Comparison of ENCODE assay signal across 26 cellular contexts in genomic region chr3:19711160-19711782, GRCh38.
DNase-seq lines count a peak whose midpoint lies in the region; ATAC-seq and TF ChIP-seq lines count a peak whose summit lies in the region.
"Had no signal": no experiment of that assay in that cellular context is flagged by ENCODE, and none has a peak within 500 bp of the region (broad histone marks: within the 10 kb centered on the region; RNA-seq: fewer than 3 reads in every experiment).

No MANE protein-coding gene starts in this region.

- no peaks in the 10 kb centered on the region for H3F3A ChIP-seq in neural progenitor cell (ENCODE audit: low read depth)

- H3K36me3 Mint-ChIP-seq in neural progenitor cell (no peaks in the 10 kb centered on the region), T-helper 17 cell (ENCODE audit: low read depth) (no peaks in the 10 kb centered on the region)
- H3K36me3 Mint-ChIP-seq: activated CD4-positive, alpha-beta memory T cell treated with anti-CD3 and anti-CD28 coated beads for 36 hours; activated naive CD8-positive, alpha-beta T cell treated with anti-CD3 and anti-CD28 coated beads, Interleukin-2, amount 10 ng/mL, durations not matched to agents 7 days and 5 days; IgD-negative memory B cell had no signal

- no peak overlapping the region for H2AFZ ChIP-seq in neural progenitor cell (replicated peaks)
- H2AFZ ChIP-seq: parathyroid adenoma had no signal

- H3K36me3 ChIP-seq in H7 (replicated peaks; ENCODE audit: control insufficient read depth, insufficient read depth, low read length) (no peaks in the 10 kb centered on the region), neural progenitor cell (no peaks in the 10 kb centered on the region)
- H3K36me3 ChIP-seq: BLaER1 treated with 17β-estradiol and CSF1 and Interleukin-3, amounts not matched to agents 10 nM and 100 nM; gastroesophageal sphincter; right atrium auricular region; suprapubic skin had no signal

- H3K9ac ChIP-seq in neural progenitor cell = no peak overlapping the region
- H3K9ac ChIP-seq: BLaER1 treated with 17β-estradiol and CSF1 and Interleukin-3, amounts not matched to agents 10 nM and 100 nM; parathyroid adenoma had no signal

- H3K27me3 ChIP-seq in H7 (ENCODE audit: control insufficient read depth, insufficient read depth, low read length) (no peaks in the 10 kb centered on the region), neural progenitor cell (no peaks in the 10 kb centered on the region)
- H3K27me3 ChIP-seq: BLaER1 treated with 17β-estradiol and CSF1 and Interleukin-3, amounts not matched to agents 10 nM and 100 nM; gastroesophageal sphincter; right atrium auricular region; suprapubic skin had no signal

- no peak for TF ChIP-seq CTCF in neural progenitor cell (IDR thresholded peaks at IDR 0.05)

- H3K27me3 Mint-ChIP-seq in neural progenitor cell (ENCODE audit: insufficient read depth, low read depth) (no peaks in the 10 kb centered on the region), T-helper 17 cell (no peaks in the 10 kb centered on the region)
- H3K27me3 Mint-ChIP-seq: activated CD4-positive, alpha-beta memory T cell treated with anti-CD3 and anti-CD28 coated beads for 36 hours; central memory CD8-positive, alpha-beta T cell; IgD-negative memory B cell had no signal

- no peaks in the 10 kb centered on the region for H3K79me2 ChIP-seq in neural progenitor cell (ENCODE audit: low read depth)
- H3K79me2 ChIP-seq: parathyroid adenoma had no signal

- no peaks in the 10 kb centered on the region for H3K9me3 Mint-ChIP-seq in neural progenitor cell
- H3K9me3 Mint-ChIP-seq: activated CD4-positive, alpha-beta memory T cell treated with anti-CD3 and anti-CD28 coated beads for 36 hours; activated naive CD8-positive, alpha-beta T cell treated with anti-CD3 and anti-CD28 coated beads, Interleukin-2, amount 10 ng/mL, durations not matched to agents 7 days and 5 days; activated T-helper 2 cell treated with anti-CD3 and anti-CD28 coated beads, Interferon-gamma antibody, Interleukin-2, Interleukin-4, amounts not matched to agents 10 μg/mL and 5 μg/mL and 100 μg/mL, durations not matched to agents 14 hours and 24 hours and 36 hours; central memory CD8-positive, alpha-beta T cell; IgD-negative memory B cell; nephron progenitor cell had no signal

- H3K9me3 ChIP-seq in neural progenitor cell (ENCODE audit: low read depth) (no peaks in the 10 kb centered on the region), T-helper 17 cell (ENCODE audit: control insufficient read depth, low read length, poor library complexity, severe bottlenecking) (peaks cover 3% of the 10 kb centered on the region)
- H3K9me3 ChIP-seq: BLaER1 treated with 17β-estradiol and CSF1 and Interleukin-3, amounts not matched to agents 10 nM and 100 nM; gastroesophageal sphincter; mucosa of descending colon; right atrium auricular region; suprapubic skin had no signal

- peak; percentile 64 for ATAC-seq in GM18867 (IDR thresholded peaks at IDR 0.05; ENCODE audit: unreplicated experiment)
- peak; percentile 66 for ATAC-seq in HG03520 (IDR thresholded peaks at IDR 0.05; ENCODE audit: unreplicated experiment)
- ATAC-seq in T-helper 17 cell = no peak
- ATAC-seq: gastroesophageal sphincter, mucosa of descending colon, PC-3 had no signal

- H3K27ac ChIP-seq in neural progenitor cell = no peak overlapping the region
- H3K27ac ChIP-seq: BLaER1 treated with 17β-estradiol and CSF1 and Interleukin-3, amounts not matched to agents 10 nM and 100 nM; gastroesophageal sphincter; parathyroid adenoma; right atrium auricular region; suprapubic skin had no signal

- H3K4me3 ChIP-seq in H7 (ENCODE audit: insufficient read depth, low read depth, low read length) (no peak overlapping the region), neural progenitor cell (no peak overlapping the region)
- H3K4me3 ChIP-seq: BLaER1 treated with 17β-estradiol and CSF1 and Interleukin-3, amounts not matched to agents 10 nM and 100 nM; gastroesophageal sphincter; mucosa of descending colon; right atrium auricular region; suprapubic skin had no signal

- H3K4me1 ChIP-seq in neural progenitor cell = no peaks in the 10 kb centered on the region
- H3K4me1 ChIP-seq: BLaER1 treated with 17β-estradiol and CSF1 and Interleukin-3, amounts not matched to agents 10 nM and 100 nM; gastroesophageal sphincter; parathyroid adenoma; right atrium auricular region; suprapubic skin had no signal

- DNase-seq in H7 (peak; percentile 21), neural progenitor cell (ENCODE audit: low spot score) (peak; percentile 2), T-helper 17 cell (no peak), mesenteric fat pad (ENCODE audit: low spot score) (no peak), COR-L47 (lab: John Stamatoyannopoulos, UW) (no peak)
- DNase-seq: ACHN; activated CD4-positive, alpha-beta memory T cell treated with anti-CD3 and anti-CD28 coated beads for 36 hours; activated naive CD8-positive, alpha-beta T cell treated with anti-CD3 and anti-CD28 coated beads, Interleukin-2, amount 10 ng/mL, durations not matched to agents 7 days and 5 days; dermis blood vessel endothelial cell; DMS79 treated with DMSO at 0.1 percent for 48 hours; mucosa of descending colon; NCI-H1092; NCI-H2029; nephron progenitor cell; PC-3; Right ventricle myocardium superior had no signal

- H3K4me1 Mint-ChIP-seq in neural progenitor cell (peaks cover 8% of the 10 kb centered on the region), T-helper 17 cell (no peaks in the 10 kb centered on the region)
- H3K4me1 Mint-ChIP-seq: activated naive CD8-positive, alpha-beta T cell treated with anti-CD3 and anti-CD28 coated beads, Interleukin-2, amount 10 ng/mL, durations not matched to agents 7 days and 5 days; central memory CD8-positive, alpha-beta T cell; nephron progenitor cell had no signal

- no peak overlapping the region for H3K4me2 ChIP-seq in neural progenitor cell
- H3K4me2 ChIP-seq: BLaER1 treated with 17β-estradiol and CSF1 and Interleukin-3, amounts not matched to agents 10 nM and 100 nM had no signal

- H3K27ac Mint-ChIP-seq in neural progenitor cell (no peak overlapping the region), T-helper 17 cell (no peak overlapping the region)
- H3K27ac Mint-ChIP-seq: activated CD4-positive, alpha-beta memory T cell treated with anti-CD3 and anti-CD28 coated beads for 36 hours; activated naive CD8-positive, alpha-beta T cell treated with anti-CD3 and anti-CD28 coated beads, Interleukin-2, amount 10 ng/mL, durations not matched to agents 7 days and 5 days; activated T-helper 2 cell treated with anti-CD3 and anti-CD28 coated beads, Interferon-gamma antibody, Interleukin-2, Interleukin-4, amounts not matched to agents 10 μg/mL and 5 μg/mL and 100 μg/mL, durations not matched to agents 14 hours and 24 hours and 36 hours; IgD-negative memory B cell; nephron progenitor cell had no signal

- no peaks in the 10 kb centered on the region for H4K20me1 ChIP-seq in neural progenitor cell (ENCODE audit: low read depth)
- H4K20me1 ChIP-seq: BLaER1 treated with 17β-estradiol and CSF1 and Interleukin-3, amounts not matched to agents 10 nM and 100 nM had no signal

- H3K4me3 Mint-ChIP-seq in neural progenitor cell = no peak overlapping the region
- H3K4me3 Mint-ChIP-seq in T-helper 17 cell = no peak overlapping the region
- H3K4me3 Mint-ChIP-seq: activated CD4-positive, alpha-beta memory T cell treated with anti-CD3 and anti-CD28 coated beads for 36 hours; activated naive CD8-positive, alpha-beta T cell treated with anti-CD3 and anti-CD28 coated beads, Interleukin-2, amount 10 ng/mL, durations not matched to agents 7 days and 5 days; central memory CD8-positive, alpha-beta T cell; IgD-negative memory B cell; nephron progenitor cell had no signal

Comparison
In these comparisons a context has a peak if more than half of its experiments do, and no peak if none do; other contexts are left out.
1. DNase-seq: peak in H7 (single experiment) and neural progenitor cell (single experiment); none in T-helper 17 cell (0 of 3), mesenteric fat pad (single experiment) and COR-L47 (single experiment).